In the genomic region with DNA sequence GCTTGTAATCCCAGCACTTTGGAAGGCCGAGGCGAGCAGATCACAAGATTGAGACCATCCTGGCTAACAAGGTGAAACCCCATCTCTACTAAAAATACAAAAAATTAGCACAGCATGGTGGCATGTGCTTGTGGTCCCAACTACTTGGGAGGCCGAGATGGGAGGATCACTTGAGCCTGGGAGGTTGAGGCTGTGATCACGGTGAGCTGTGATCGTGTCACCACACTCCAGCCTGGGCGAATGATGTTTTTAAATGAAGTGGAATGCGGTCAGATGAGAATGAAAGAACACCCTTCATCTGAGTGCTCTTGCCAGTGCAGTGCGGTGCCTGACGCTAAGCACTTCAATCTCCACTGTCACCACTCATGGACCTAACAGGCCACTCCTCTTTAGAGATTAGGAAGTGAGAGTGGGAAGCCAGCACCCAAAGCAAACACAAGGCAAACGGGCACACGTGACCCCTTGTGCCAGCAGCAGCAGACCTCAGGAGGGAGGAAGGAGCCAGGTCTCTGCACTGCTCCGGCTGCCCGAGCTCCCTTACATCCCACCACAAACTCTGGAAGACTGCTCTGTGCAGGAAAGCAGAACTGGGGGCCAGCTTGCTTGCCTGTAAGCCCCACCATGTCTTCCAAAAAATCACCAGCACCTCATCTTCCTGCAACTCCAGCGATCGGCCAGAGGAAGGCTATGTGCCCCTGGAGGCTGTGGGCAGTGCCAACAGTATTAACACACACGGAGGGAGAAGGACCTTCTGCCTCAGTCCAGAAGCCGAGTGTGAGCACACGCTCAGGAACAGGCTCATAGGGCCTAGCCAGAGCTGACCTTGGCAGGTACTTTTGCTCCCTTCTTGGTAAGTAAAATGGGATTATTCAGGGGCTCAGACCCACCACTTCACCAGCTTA, we compare ENCODE assay signal across 9 cellular contexts. TPM values are rescaled to one million over a fixed set of nuclear protein-coding genes. Genes with fewer than 3 reads are reported as not detected.
DNase-seq lines count a peak whose midpoint lies in the region; FAIRE-seq and TF ChIP-seq lines count a peak whose summit lies in the region.
"Had no signal": no experiment of that assay in that cellular context is flagged by ENCODE, and none has a peak within 500 bp of the region (broad histone marks: within the 10 kb centered on the region; RNA-seq: fewer than 3 reads in every experiment).

No MANE protein-coding gene starts in this region.

- WGBS in hepatocyte (ENCODE audit: low lambda C conversion rate, missing lambda C conversion rate): 77% methylated on average over 18 of the region's 18 CpGs

- peak overlapping the region; percentile 6 for H3K4me3 Mint-ChIP-seq in stimulated activated naive CD8-positive, alpha-beta T cell treated with anti-CD3 and anti-CD28 coated beads, Interleukin-15, Interleukin-2, amounts not matched to agents 100 ng/mL and 50 ng/mL, for 24 hours
- H3K4me3 Mint-ChIP-seq in HFFc6 (no peak overlapping the region), neural progenitor cell (no peak overlapping the region)

- no peaks in the 10 kb centered on the region for H3K9me2 ChIP-seq in hepatocyte (replicated peaks; ENCODE audit: insufficient read depth)

- H3K27ac Mint-ChIP-seq in stimulated activated naive CD8-positive, alpha-beta T cell treated with anti-CD3 and anti-CD28 coated beads, Interleukin-15, Interleukin-2, amounts not matched to agents 100 ng/mL and 50 ng/mL, for 24 hours: no peak overlapping the region
- H3K27ac Mint-ChIP-seq in HFFc6 (no peak overlapping the region), neural progenitor cell (no peak overlapping the region)

- no peaks in the 10 kb centered on the region for H3K36me3 Mint-ChIP-seq in stimulated activated naive CD8-positive, alpha-beta T cell treated with anti-CD3 and anti-CD28 coated beads, Interleukin-15, Interleukin-2, amounts not matched to agents 100 ng/mL and 50 ng/mL, for 24 hours (ENCODE audit: low read depth)
- H3K36me3 Mint-ChIP-seq in HFFc6 (ENCODE audit: low read depth) (no peaks in the 10 kb centered on the region), neural progenitor cell (peaks cover 5% of the 10 kb centered on the region)

- H3K27ac ChIP-seq in HL-60 (replicated peaks) (peak overlapping the region; percentile 64), hepatocyte (peak overlapping the region; percentile 37), neural progenitor cell (no peak overlapping the region)

- H3K9me3 ChIP-seq in hepatocyte (ENCODE audit: low read depth) (no peaks in the 10 kb centered on the region), neural progenitor cell (ENCODE audit: low read depth) (no peaks in the 10 kb centered on the region)

- DNase-seq in HL-60 (ENCODE audit: low read depth in 1 of 2, low spot score in 1 of 2): peak; percentile 93 to 96
- peak; percentile 50 for DNase-seq in SIG-M5 (lab: John Stamatoyannopoulos, UW)
- peak; percentile 73 for DNase-seq in hepatocyte (ENCODE audit: low spot score)
- DNase-seq in HFFc6: no peak
- DNase-seq in neural progenitor cell (ENCODE audit: low spot score): no peak
- DNase-seq in stimulated activated CD4-positive, alpha-beta T cell treated with anti-CD3 and anti-CD28 coated beads, Interleukin-1b, Interleukin-23, amount 100 ng/mL, for 48 hours: no peak
- no peak for DNase-seq in HTR-8/SVneo (ENCODE audit: insufficient read length, low spot score)

- H3K79me2 ChIP-seq in hepatocyte: peaks cover 71% of the 10 kb centered on the region
- H3K79me2 ChIP-seq in neural progenitor cell (ENCODE audit: low read depth): peaks cover 74% of the 10 kb centered on the region

- H3K4me3 ChIP-seq in HL-60 (replicated peaks; ENCODE audit: insufficient read depth, low read length) (peak overlapping the region; percentile 25), hepatocyte (no peak overlapping the region), neural progenitor cell (no peak overlapping the region)

- H3K4me1 Mint-ChIP-seq in stimulated activated naive CD8-positive, alpha-beta T cell treated with anti-CD3 and anti-CD28 coated beads, Interleukin-15, Interleukin-2, amounts not matched to agents 100 ng/mL and 50 ng/mL, for 24 hours (ENCODE audit: low read depth): peaks cover 32% of the 10 kb centered on the region
- H3K4me1 Mint-ChIP-seq in HFFc6 (ENCODE audit: low read depth) (peaks cover 45% of the 10 kb centered on the region), neural progenitor cell (peaks cover 31% of the 10 kb centered on the region)

- no peak for TF ChIP-seq CTCF in HL-60 (IDR thresholded peaks at IDR 0.05; ENCODE audit: insufficient read depth, low read length)
- no peak for TF ChIP-seq CTCF in hepatocyte (IDR thresholded peaks at IDR 0.05; ENCODE audit: poor library complexity)
- TF ChIP-seq CTCF in HFFc6 (IDR thresholded peaks at IDR 0.05): no peak
- no peak for TF ChIP-seq CTCF in neural progenitor cell (IDR thresholded peaks at IDR 0.05)

- H3F3A ChIP-seq in neural progenitor cell (ENCODE audit: low read depth): no peaks in the 10 kb centered on the region

- H3K4me2 ChIP-seq in hepatocyte: no peak overlapping the region
- no peak overlapping the region for H3K4me2 ChIP-seq in neural progenitor cell

- no peak for FAIRE-seq in HTR-8/SVneo (lab: Jason Lieb, UNC)
- FAIRE-seq: colon had no signal

- no peaks in the 10 kb centered on the region for H3K36me3 ChIP-seq in hepatocyte (replicated peaks; ENCODE audit: insufficient read depth, low read depth)
- no peaks in the 10 kb centered on the region for H3K36me3 ChIP-seq in neural progenitor cell

- no peaks in the 10 kb centered on the region for H3K27me3 Mint-ChIP-seq in stimulated activated naive CD8-positive, alpha-beta T cell treated with anti-CD3 and anti-CD28 coated beads, Interleukin-15, Interleukin-2, amounts not matched to agents 100 ng/mL and 50 ng/mL, for 24 hours
- H3K27me3 Mint-ChIP-seq in HFFc6 (ENCODE audit: insufficient read depth) (peaks cover 3% of the 10 kb centered on the region; the same call in 1 of the 2 replicates), neural progenitor cell (ENCODE audit: insufficient read depth, low read depth) (peaks cover 2% of the 10 kb centered on the region)

- H4K20me1 ChIP-seq in hepatocyte (ENCODE audit: insufficient read depth, poor library complexity, severe bottlenecking): no peaks in the 10 kb centered on the region
- H4K20me1 ChIP-seq in neural progenitor cell (ENCODE audit: low read depth): peaks cover 27% of the 10 kb centered on the region

- H3K4me1 ChIP-seq in hepatocyte (ENCODE audit: insufficient read depth) (no peaks in the 10 kb centered on the region), neural progenitor cell (no peaks in the 10 kb centered on the region)

- H2AFZ ChIP-seq in hepatocyte (no peak overlapping the region), neural progenitor cell (replicated peaks) (no peak overlapping the region)

- H3K27me3 ChIP-seq in HL-60 (ENCODE audit: insufficient read depth, poor library complexity, severe bottlenecking): no peaks in the 10 kb centered on the region
- H3K27me3 ChIP-seq in hepatocyte: no peaks in the 10 kb centered on the region
- H3K27me3 ChIP-seq in neural progenitor cell: no peaks in the 10 kb centered on the region

- H3K9ac ChIP-seq in neural progenitor cell: no peak overlapping the region

- no peaks in the 10 kb centered on the region for H3K9me3 Mint-ChIP-seq in stimulated activated naive CD8-positive, alpha-beta T cell treated with anti-CD3 and anti-CD28 coated beads, Interleukin-15, Interleukin-2, amounts not matched to agents 100 ng/mL and 50 ng/mL, for 24 hours
- H3K9me3 Mint-ChIP-seq in HFFc6 (no peaks in the 10 kb centered on the region), neural progenitor cell (no peaks in the 10 kb centered on the region)

RNA-seq across cellular contexts. Expression of gene CTNNBIP1, which starts 9.7 kb away (rescaled TPM):
- total RNA-seq in hepatocyte (22.8 and 25.2 TPM in 2 replicates), neural progenitor cell (ENCODE audit: low replicate concordance) (68.8 and 96.0 TPM in 2 replicates)
- polyA plus RNA-seq in hepatocyte: 47.2 and 49.8 TPM in 2 replicates
- 10 to 100 TPM; 19.7 to 25.5 (median 21.4) TPM for total RNA-seq in HFFc6 (2021; fragmentation: NEBNext Ultra II Directional; extraction: Animal tissue kit (Norgen Biotek cat#: 25700))

RNA-seq across cellular contexts. Expression of gene LZIC, which starts 42.8 kb away (rescaled TPM):
- total RNA-seq in hepatocyte: 47.6 and 48.1 TPM in 2 replicates
- polyA plus RNA-seq in hepatocyte: 24.2 and 25.7 TPM in 2 replicates
- 10 to 100 TPM; 28.0 to 34.8 (median 30.9) TPM for total RNA-seq in HFFc6 (2021; fragmentation: NEBNext Ultra II Directional; extraction: Animal tissue kit (Norgen Biotek cat#: 25700))
- 37.0 and 60.6 TPM in 2 replicates for total RNA-seq in neural progenitor cell (ENCODE audit: low replicate concordance)

RNA-seq across cellular contexts. Expression of gene NMNAT1, which starts 42.9 kb away (rescaled TPM):
- total RNA-seq in hepatocyte (10.2 and 23.5 TPM in 2 replicates), neural progenitor cell (ENCODE audit: low replicate concordance) (9.4 and 14.6 TPM in 2 replicates)
- polyA plus RNA-seq in hepatocyte: 6.8 TPM in 2 replicates
- 10 to 100 TPM; 12.9 to 16.0 (median 14.8) TPM for total RNA-seq in HFFc6 (2021; fragmentation: NEBNext Ultra II Directional; extraction: Animal tissue kit (Norgen Biotek cat#: 25700))

Comparison
In these comparisons a context has a peak if more than half of its experiments do, and no peak if none do; other contexts are left out.
1. DNase-seq: peak in HL-60 (2 of 2), SIG-M5 (single experiment) and hepatocyte (single experiment); none in HFFc6 (single experiment), neural progenitor cell (single experiment), stimulated activated CD4-positive, alpha-beta T cell treated with anti-CD3 and anti-CD28 coated beads, Interleukin-1b, Interleukin-23, amount 100 ng/mL, for 48 hours (single experiment) and HTR-8/SVneo (single experiment).